In the genomic region with DNA sequence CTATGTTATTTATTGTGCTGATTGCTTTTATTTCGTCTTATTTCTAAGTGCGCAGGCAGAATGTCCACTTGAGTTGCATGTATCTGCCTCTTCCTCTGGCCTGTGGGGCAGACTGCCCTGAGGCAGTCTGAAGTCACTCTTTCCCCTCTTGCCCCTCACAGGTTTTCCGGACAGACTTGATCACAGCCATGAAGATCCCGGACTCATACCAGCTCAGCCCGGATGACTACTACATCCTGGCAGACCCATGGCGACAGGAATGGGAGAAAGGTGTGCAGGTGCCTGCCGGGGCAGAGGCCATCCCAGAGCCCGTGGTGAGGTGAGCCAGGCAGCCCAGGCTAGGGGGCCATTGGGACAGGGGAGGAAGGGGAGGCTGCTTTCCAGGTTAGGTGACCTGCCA, we compare ENCODE assay signal across 12 cellular contexts. TPM values are rescaled to one million over a fixed set of nuclear protein-coding genes. Genes with fewer than 3 reads are reported as not detected.
DNase-seq lines count a peak whose midpoint lies in the region; ATAC-seq and TF ChIP-seq lines count a peak whose summit lies in the region.
"Had no signal": no experiment of that assay in that cellular context is flagged by ENCODE, and none has a peak within 500 bp of the region (broad histone marks: within the 10 kb centered on the region; RNA-seq: fewer than 3 reads in every experiment).

No MANE protein-coding gene starts in this region.

- no peaks in the 10 kb centered on the region for H3K27me3 Mint-ChIP-seq in activated CD4-positive, alpha-beta T cell treated with anti-CD3 and anti-CD28 coated beads, Interleukin-2, amount 10 ng/mL, durations not matched to agents 24 days and 14 days

- H3K4me3 ChIP-seq in WI38 (ENCODE audit: low read depth, low read length) = 0 out of 2 replicates have a peak overlapping the region, but pooled peaks have one; percentile 20
- no peak overlapping the region for H3K4me3 ChIP-seq in left ventricle myocardium inferior
- H3K4me3 ChIP-seq in stomach smooth muscle (ENCODE audit: low read length in 2 of 2) = no peak overlapping the region
- H3K4me3 ChIP-seq: Peyer's patch had no signal

- peaks cover 68% of the 10 kb centered on the region for H3K36me3 Mint-ChIP-seq in activated CD4-positive, alpha-beta T cell treated with anti-CD3 and anti-CD28 coated beads, Interleukin-2, amount 10 ng/mL, durations not matched to agents 24 days and 14 days (ENCODE audit: low read depth)

- no peaks in the 10 kb centered on the region for H3K9me3 ChIP-seq in left ventricle myocardium inferior (replicated peaks)
- H3K9me3 ChIP-seq in stomach smooth muscle (ENCODE audit: control insufficient read depth in 2 of 2, low read length in 2 of 2) = no peaks in the 10 kb centered on the region
- H3K9me3 ChIP-seq: Peyer's patch had no signal

- H3K27ac Mint-ChIP-seq in activated CD4-positive, alpha-beta T cell treated with anti-CD3 and anti-CD28 coated beads, Interleukin-2, amount 10 ng/mL, durations not matched to agents 24 days and 14 days = peak overlapping the region; percentile 80
- H3K27ac Mint-ChIP-seq: brain had no signal

- peak overlapping the region; percentile 89 for H3K27ac ChIP-seq in left ventricle myocardium inferior (replicated peaks)
- H3K27ac ChIP-seq in stomach smooth muscle (ENCODE audit: low read length) = peak overlapping the region; percentile 67
- H3K27ac ChIP-seq: foreskin keratinocyte had no signal

- H3K9ac ChIP-seq in stomach smooth muscle (ENCODE audit: low read length in 2 of 2) = peak overlapping the region in 1 of 2 donors; percentile 13

- intact Hi-C loops in activated CD4-positive, alpha-beta T cell treated with anti-CD3 and anti-CD28 coated beads, Interleukin-2, amount 10 ng/mL, durations not matched to agents 24 days and 14 days (cut with micrococcal nuclease) = no loop called here
- intact Hi-C loops in left ventricle myocardium inferior (cut with micrococcal nuclease) = no loop called here

- H3K4me1 ChIP-seq in left ventricle myocardium inferior = peaks cover 93% of the 10 kb centered on the region
- H3K4me1 ChIP-seq in stomach smooth muscle (ENCODE audit: control insufficient read depth, insufficient read depth, low read length) = peaks cover 69% of the 10 kb centered on the region

- H3K27me3 ChIP-seq in left ventricle myocardium inferior (ENCODE audit: low read depth) (no peaks in the 10 kb centered on the region), stomach smooth muscle (ENCODE audit: control insufficient read depth in 1 of 2, insufficient read depth in 2 of 2, low read length in 2 of 2) (no peaks in the 10 kb centered on the region)
- H3K27me3 ChIP-seq: foreskin keratinocyte, Peyer's patch had no signal

- no peaks in the 10 kb centered on the region for H3K9me3 Mint-ChIP-seq in activated CD4-positive, alpha-beta T cell treated with anti-CD3 and anti-CD28 coated beads, Interleukin-2, amount 10 ng/mL, durations not matched to agents 24 days and 14 days

- H3K4me3 Mint-ChIP-seq in activated CD4-positive, alpha-beta T cell treated with anti-CD3 and anti-CD28 coated beads, Interleukin-2, amount 10 ng/mL, durations not matched to agents 24 days and 14 days = no peak overlapping the region
- H3K4me3 Mint-ChIP-seq: brain had no signal

- DNase-seq in activated CD4-positive, alpha-beta T cell treated with anti-CD3 and anti-CD28 coated beads, Interleukin-2, amount 10 ng/mL, durations not matched to agents 24 days and 14 days = no peak
- no peak for DNase-seq in activated CD4-positive, alpha-beta T cell treated with anti-CD3 and anti-CD28 coated beads, Interleukin-2, amount 50 U/mL, for 48 hours
- DNase-seq in left ventricle myocardium inferior = no peak
- DNase-seq in COR-L47 (lab: John Stamatoyannopoulos, UW) = no peak
- no peak for DNase-seq in NCI-H128 (lab: John Stamatoyannopoulos, UW; ENCODE audit: unreplicated experiment)
- DNase-seq: Peyer's patch; stimulated activated naive CD4-positive, alpha-beta T cell treated with Interleukin-2 at 50 U/mL for 16 hours had no signal

- H3K4me1 Mint-ChIP-seq in activated CD4-positive, alpha-beta T cell treated with anti-CD3 and anti-CD28 coated beads, Interleukin-2, amount 10 ng/mL, durations not matched to agents 24 days and 14 days = peaks cover 44% of the 10 kb centered on the region

- peaks cover 30% of the 10 kb centered on the region for H3K36me3 ChIP-seq in left ventricle myocardium inferior
- H3K36me3 ChIP-seq in stomach smooth muscle (ENCODE audit: control insufficient read depth in 2 of 2, insufficient read depth in 2 of 2, low read length in 2 of 2) = peaks cover 16 to 22% of the 10 kb centered on the region in 2 donors

- no peak for ATAC-seq in GM18868 (IDR thresholded peaks at IDR 0.05; ENCODE audit: unreplicated experiment)

- TF ChIP-seq CTCF in WI38 (IDR thresholded peaks at IDR 0.05; ENCODE audit: low read depth, low read length) = no peak
- TF ChIP-seq CTCF in left ventricle myocardium inferior (IDR thresholded peaks at IDR 0.05; ENCODE audit: borderline replicate concordance) = no peak

RNA-seq across cellular contexts. Expression of a gene that starts 26.4 kb away (rescaled TPM):
- total RNA-seq in activated CD4-positive, alpha-beta T cell treated with anti-CD3 and anti-CD28 coated beads, Interleukin-2, amount 10 ng/mL, durations not matched to agents 24 days and 14 days = 72.5 and 81.3 TPM in 2 replicates
- 26.3 TPM for total RNA-seq in left ventricle myocardium inferior
